8 cellular contexts compared by ENCODE assay signal in the genomic region with DNA sequence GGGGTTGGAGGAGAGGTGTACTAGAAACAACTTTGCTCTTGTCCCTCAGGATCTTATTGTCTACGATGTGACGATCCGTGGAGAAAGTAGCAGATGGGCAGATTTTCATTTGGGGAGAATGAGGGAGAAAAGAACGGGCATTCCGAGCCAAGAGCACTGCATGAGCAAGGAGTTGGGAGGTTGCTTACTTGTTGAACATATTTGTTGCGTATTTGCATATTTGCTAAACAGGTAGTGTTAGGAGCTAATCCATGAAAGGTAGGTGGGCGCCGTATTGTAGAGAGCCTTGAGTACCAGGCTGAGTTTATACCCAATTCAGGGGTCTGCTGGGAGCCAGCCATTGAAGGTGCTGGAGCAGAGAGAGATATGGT. TPM values are rescaled to one million over a fixed set of nuclear protein-coding genes. Genes with fewer than 3 reads are reported as not detected.
A peak's percentile ranks its signal among the peaks of the same experiment; 100 is the strongest.
DNase-seq lines count a peak whose midpoint lies in the region; ATAC-seq, FAIRE-seq and TF ChIP-seq lines count a peak whose summit lies in the region.

No MANE protein-coding gene starts in this region.

- H3K27me3 ChIP-seq in CD8-positive, alpha-beta T cell (ENCODE audit: insufficient read depth, low read length): no peaks in the 10 kb centered on the region
- H3K27me3 ChIP-seq in endothelial cell of umbilical vein (ENCODE audit: control insufficient read depth in 2 of 2, insufficient read depth in 2 of 2, low read length in 2 of 2): no peaks in the 10 kb centered on the region
- no peaks in the 10 kb centered on the region for H3K27me3 ChIP-seq in neutrophil

- peak overlapping the region; percentile 80 for H2AFZ ChIP-seq in OCI-LY7 (ENCODE audit: low read length)
- H2AFZ ChIP-seq in endothelial cell of umbilical vein (ENCODE audit: low read depth, low read length): peak overlapping the region; percentile 71

- peak overlapping the region; percentile 95 for H3K4me3 ChIP-seq in CD8-positive, alpha-beta T cell (ENCODE audit: low read depth, low read length)
- H3K4me3 ChIP-seq in OCI-LY7 (ENCODE audit: low read depth, low read length, poor library complexity, severe bottlenecking) (peak overlapping the region; percentile 87), endothelial cell of umbilical vein (replicated peaks in 1 of 3; ENCODE audit: insufficient read depth in 1 of 3, low read depth in 1 of 3, low read length in 3 of 3) (peak overlapping the region; percentile 74 to 95 (median 87)), neutrophil (ENCODE audit: low read depth in 1 of 2, low read length in 1 of 2) (peak overlapping the region; percentile 79)

- intact Hi-C loops in CD8-positive, alpha-beta T cell (cut with DNase I, micrococcal nuclease): loop anchor here (1.0 to 5.0 kb wide), 9 partner anchors 11 to 729 kb away; a partner anchor contains a TSS
- intact Hi-C loops in OCI-LY7 (cut with micrococcal nuclease; ENCODE audit: unreplicated experiment) (loop anchor here (1.0 to 5.0 kb wide), 4 partner anchors 11 to 187 kb away; a partner anchor contains a TSS), endothelial cell of umbilical vein (cut with micrococcal nuclease) (loop anchor here (1.0 kb wide), 3 partner anchors 12 to 29 kb away; a partner anchor contains a TSS)

- BruUV-seq in OCI-LY7 (replicated peaks; lab: Mats Ljungman, UMichigan): TSS peak; percentile 83
- TSS peak; percentile 51 for BruUV-seq in endothelial cell of umbilical vein (replicated peaks; lab: Mats Ljungman, UMichigan)

- ATAC-seq in CD8-positive, alpha-beta T cell: no peak

- no peak for DNase-seq in CD8-positive, alpha-beta T cell
- DNase-seq in OCI-LY7 (ENCODE audit: low spot score) (no peak), endothelial cell of umbilical vein (ENCODE audit: low read depth, low spot score) (no peak), D721Med (ENCODE audit: insufficient read length, low spot score) (no peak), DMS79 treated with DMSO at 0.1 percent for 48 hours (lab: John Stamatoyannopoulos, UW) (no peak), NCI-H446 (lab: John Stamatoyannopoulos, UW) (no peak)
- no peak for DNase-seq in central memory CD4-positive, alpha-beta T cell

- peak overlapping the region; percentile 56 for H3K9ac ChIP-seq in endothelial cell of umbilical vein (replicated peaks; ENCODE audit: extremely low read depth, insufficient read depth, low read length)

- H3K9me3 Mint-ChIP-seq in CD8-positive, alpha-beta T cell: no peaks in the 10 kb centered on the region

- peaks cover 17% of the 10 kb centered on the region for H3K4me1 ChIP-seq in CD8-positive, alpha-beta T cell (ENCODE audit: insufficient read depth, low read length)
- peaks cover 17% of the 10 kb centered on the region for H3K4me1 ChIP-seq in OCI-LY7 (ENCODE audit: insufficient read depth, low read length, poor library complexity, severe bottlenecking)
- H3K4me1 ChIP-seq in endothelial cell of umbilical vein (ENCODE audit: control insufficient read depth, extremely low read depth, insufficient read depth, low read length): peaks cover 9% of the 10 kb centered on the region
- H3K4me1 ChIP-seq in neutrophil (ENCODE audit: control insufficient read depth in 1 of 2, insufficient read depth in 1 of 2, low read depth in 1 of 2, low read length in 1 of 2): peaks cover 24% of the 10 kb centered on the region in 2 experiments

- H3K36me3 ChIP-seq in CD8-positive, alpha-beta T cell (ENCODE audit: insufficient read depth, low read length): peaks cover 37% of the 10 kb centered on the region
- H3K36me3 ChIP-seq in OCI-LY7 (ENCODE audit: insufficient read depth, low read length): peaks cover 77% of the 10 kb centered on the region
- peaks cover 24 to 35% of the 10 kb centered on the region in 2 experiments for H3K36me3 ChIP-seq in endothelial cell of umbilical vein (ENCODE audit: control insufficient read depth in 2 of 2, extremely low read depth in 1 of 2, insufficient read depth in 2 of 2, low read length in 2 of 2)
- peaks cover 47% of the 10 kb centered on the region for H3K36me3 ChIP-seq in neutrophil

- POLR2A ChIA-PET in CD8-positive, alpha-beta T cell (lab: Charles Lee): interaction anchor here (0.9 to 5.2 kb wide), 7 partner anchors 9 to 390 kb away, joined by 3 to 45 read pairs (median 3); a partner anchor contains a TSS
- POLR2A ChIA-PET in OCI-LY7 (lab: Charles Lee) (interaction anchor here (0.5 to 5.4 kb wide), 12 partner anchors 11 to 610 kb away, joined by 3 to 55 read pairs (median 4); a partner anchor contains a TSS), endothelial cell of umbilical vein (lab: Charles Lee) (interaction anchor here (0.7 to 1.3 kb wide), 4 partner anchors 12 to 727 kb away, joined by 3 to 5 read pairs (median 4); a partner anchor contains a TSS)

- no peak for TF ChIP-seq POLR2A in endothelial cell of umbilical vein (IDR thresholded peaks at IDR 0.05; ENCODE audit: low read depth, low read length)

- H3K4me2 ChIP-seq in OCI-LY7 (ENCODE audit: low read length) (peak overlapping the region; percentile 81), endothelial cell of umbilical vein (ENCODE audit: insufficient read depth, low read length) (peak overlapping the region; percentile 73)

- H3K27ac Mint-ChIP-seq in CD8-positive, alpha-beta T cell: peak overlapping the region; percentile 95

- no peaks in the 10 kb centered on the region for H3K27me3 Mint-ChIP-seq in CD8-positive, alpha-beta T cell (ENCODE audit: low read depth)

- H3K9me3 ChIP-seq in CD8-positive, alpha-beta T cell (ENCODE audit: low read length): no peaks in the 10 kb centered on the region
- H3K9me3 ChIP-seq in OCI-LY7 (ENCODE audit: low read length) (no peaks in the 10 kb centered on the region), endothelial cell of umbilical vein (replicated peaks; ENCODE audit: control insufficient read depth, insufficient read depth, low read length) (no peaks in the 10 kb centered on the region), neutrophil (no peaks in the 10 kb centered on the region)

- FAIRE-seq in endothelial cell of umbilical vein (lab: Jason Lieb, UNC): no peak
- no peak for FAIRE-seq in D721Med (lab: Jason Lieb, UNC)

- H3K9me2 ChIP-seq in OCI-LY7 (ENCODE audit: insufficient read depth, low read length): no peaks in the 10 kb centered on the region

- H4K20me1 ChIP-seq in OCI-LY7 (ENCODE audit: insufficient read depth, low read length) (peaks cover 5% of the 10 kb centered on the region; the same call in 1 of the 2 replicates), endothelial cell of umbilical vein (replicated peaks; ENCODE audit: control insufficient read depth, extremely low read depth, insufficient read depth, low read length) (no peaks in the 10 kb centered on the region)

- H3K4me3 Mint-ChIP-seq in CD8-positive, alpha-beta T cell: peak overlapping the region; percentile 97

- peak overlapping the region; percentile 66 for H3K27ac ChIP-seq in CD8-positive, alpha-beta T cell (ENCODE audit: low read depth, low read length)
- H3K27ac ChIP-seq in OCI-LY7 (ENCODE audit: low read depth, low read length, poor library complexity, severe bottlenecking): peak overlapping the region; percentile 14
- no peak overlapping the region for H3K27ac ChIP-seq in endothelial cell of umbilical vein (ENCODE audit: insufficient read depth, low read depth, low read length)
- peak overlapping the region; percentile 78 for H3K27ac ChIP-seq in neutrophil

- H3K36me3 Mint-ChIP-seq in CD8-positive, alpha-beta T cell: peaks cover 64% of the 10 kb centered on the region

- dilution Hi-C loops in endothelial cell of umbilical vein (cut with MboI; ENCODE audit: extremely low pct_ligation_motif_present, low sequenced_read_pairs): no loop called here

- H3K4me1 Mint-ChIP-seq in CD8-positive, alpha-beta T cell (ENCODE audit: low read depth): peaks cover 34% of the 10 kb centered on the region

- H3K79me2 ChIP-seq in OCI-LY7 (ENCODE audit: insufficient read depth, low read depth, low read length) (peaks cover 45% of the 10 kb centered on the region), endothelial cell of umbilical vein (ENCODE audit: control insufficient read depth, insufficient read depth, low read length) (peaks cover 34% of the 10 kb centered on the region)

- H3K9me1 ChIP-seq in endothelial cell of umbilical vein (replicated peaks; ENCODE audit: control insufficient read depth, extremely low read depth, insufficient read depth, low read length): no peaks in the 10 kb centered on the region

- no peak for TF ChIP-seq CTCF in CD8-positive, alpha-beta T cell (IDR thresholded peaks at IDR 0.05)
- TF ChIP-seq CTCF in OCI-LY7 (conservative IDR thresholded peaks at IDR 0.05; ENCODE audit: low read length) (no peak), endothelial cell of umbilical vein (IDR thresholded peaks at IDR 0.05; ENCODE audit: extremely low read depth in 1 of 2, insufficient read depth in 1 of 2, low read depth in 1 of 2, low read length in 2 of 2) (no peak), neutrophil (IDR thresholded peaks at IDR 0.05) (no peak), D721Med (IDR thresholded peaks at IDR 0.05; ENCODE audit: insufficient read depth, missing control alignments) (no peak)

- CTCF ChIA-PET in CD8-positive, alpha-beta T cell (lab: Charles Lee): interaction anchor here (0.7 to 4.0 kb wide), 5 partner anchors 10 to 232 kb away, joined by 3 to 20 read pairs (median 4); a partner anchor contains a TSS
- CTCF ChIA-PET in OCI-LY7 (lab: Charles Lee; ENCODE audit: unreplicated experiment) (interaction anchor here (0.6 to 2.1 kb wide), 9 partner anchors 9 to 580 kb away, joined by 3 to 16 read pairs (median 12); a partner anchor contains a TSS), endothelial cell of umbilical vein (lab: Charles Lee) (interaction anchor here (0.6 to 4.8 kb wide), 17 partner anchors 9 to 728 kb away, joined by 3 to 99 read pairs (median 5); a partner anchor contains a TSS)

RNA-seq across cellular contexts. Expression of a gene that starts 0.5 kb away (rescaled TPM):
- total RNA-seq in CD8-positive, alpha-beta T cell: 10 to 100 TPM; 13.1 to 17.4 TPM
- total RNA-seq in OCI-LY7 (2014; rRNA removed; shearing (Covaris generic)): 48.0 and 57.3 TPM in 2 replicates
- total RNA-seq in OCI-LY7 (2022) (54.9 and 60.8 TPM in 2 replicates), endothelial cell of umbilical vein (43.0 and 57.4 TPM in 2 replicates)
- polyA plus RNA-seq in endothelial cell of umbilical vein: 70.3 and 82.1 TPM in 2 replicates
- 56.4 and 64.2 TPM in 2 replicates for polyA plus RNA-seq in endothelial cell of umbilical vein (2011; cell fraction: cytosol; rRNA removed)
- polyA plus RNA-seq in endothelial cell of umbilical vein (2011; cell fraction: nucleus; rRNA removed): 182 and 228 TPM in 2 replicates
- polyA plus RNA-seq in endothelial cell of umbilical vein (2012): 55.9 and 58.7 TPM in 2 replicates
- 32.0 and 48.0 TPM in 2 replicates for polyA minus RNA-seq in endothelial cell of umbilical vein
- polyA minus RNA-seq in endothelial cell of umbilical vein (2011; cell fraction: cytosol; rRNA and poly(A)+ RNA removed): 18.0 TPM
- polyA minus RNA-seq in endothelial cell of umbilical vein (2011; cell fraction: nucleus; rRNA and poly(A)+ RNA removed): 19.5 and 25.9 TPM in 2 replicates

RNA-seq across cellular contexts. Expression of a gene that starts 0.6 kb away (rescaled TPM):
- 10 to 100 TPM; 41.6 to 42.6 TPM for total RNA-seq in CD8-positive, alpha-beta T cell
- total RNA-seq in OCI-LY7 (2014; rRNA removed; shearing (Covaris generic)): 29.9 and 37.6 TPM in 2 replicates
- 61.3 and 62.5 TPM in 2 replicates for total RNA-seq in OCI-LY7 (2022)
- 31.4 and 34.5 TPM in 2 replicates for total RNA-seq in endothelial cell of umbilical vein
- polyA plus RNA-seq in endothelial cell of umbilical vein: 14.5 and 16.0 TPM in 2 replicates
- polyA plus RNA-seq in endothelial cell of umbilical vein (2011; cell fraction: cytosol; rRNA removed): 9.3 and 11.0 TPM in 2 replicates
- polyA plus RNA-seq in endothelial cell of umbilical vein (2011; cell fraction: nucleus; rRNA removed): 33.9 and 39.9 TPM in 2 replicates
- polyA plus RNA-seq in endothelial cell of umbilical vein (2012): 18.5 and 19.0 TPM in 2 replicates
- polyA minus RNA-seq in endothelial cell of umbilical vein: 20.6 and 24.7 TPM in 2 replicates
- polyA minus RNA-seq in endothelial cell of umbilical vein (2011; cell fraction: cytosol; rRNA and poly(A)+ RNA removed): 15.7 TPM
- 28.6 and 35.4 TPM in 2 replicates for polyA minus RNA-seq in endothelial cell of umbilical vein (2011; cell fraction: nucleus; rRNA and poly(A)+ RNA removed)

RNA-seq across cellular contexts. Expression of a gene that starts 11.8 kb away (rescaled TPM):
- total RNA-seq in CD8-positive, alpha-beta T cell: 10 to 100 TPM; 26.0 to 29.3 TPM
- total RNA-seq in OCI-LY7 (2014; rRNA removed; shearing (Covaris generic)): 25.5 and 25.8 TPM in 2 replicates
- total RNA-seq in OCI-LY7 (2022): 24.0 and 25.7 TPM in 2 replicates
- 38.2 and 39.1 TPM in 2 replicates for total RNA-seq in endothelial cell of umbilical vein
- polyA plus RNA-seq in endothelial cell of umbilical vein: 54.7 and 61.1 TPM in 2 replicates
- polyA plus RNA-seq in endothelial cell of umbilical vein (2011; cell fraction: cytosol; rRNA removed): 67.3 and 69.1 TPM in 2 replicates
- 54.8 and 60.0 TPM in 2 replicates for polyA plus RNA-seq in endothelial cell of umbilical vein (2011; cell fraction: nucleus; rRNA removed)
- 33.9 and 41.6 TPM in 2 replicates for polyA plus RNA-seq in endothelial cell of umbilical vein (2012)
- polyA minus RNA-seq in endothelial cell of umbilical vein: 67.1 and 82.5 TPM in 2 replicates
- 15.6 TPM for polyA minus RNA-seq in endothelial cell of umbilical vein (2011; cell fraction: cytosol; rRNA and poly(A)+ RNA removed)
- 11.4 and 17.1 TPM in 2 replicates for polyA minus RNA-seq in endothelial cell of umbilical vein (2011; cell fraction: nucleus; rRNA and poly(A)+ RNA removed)

RNA-seq across cellular contexts. Expression of a gene that starts 11.9 kb away (rescaled TPM):
- total RNA-seq in CD8-positive, alpha-beta T cell: 1 to 10 TPM; 7.5 to 8.1 TPM
- 9.7 and 13.4 TPM in 2 replicates for total RNA-seq in OCI-LY7 (2014; rRNA removed; shearing (Covaris generic))
- 21.1 and 25.4 TPM in 2 replicates for total RNA-seq in OCI-LY7 (2022)
- total RNA-seq in endothelial cell of umbilical vein: 34.9 and 40.9 TPM in 2 replicates
- polyA plus RNA-seq in endothelial cell of umbilical vein: 65.2 and 67.4 TPM in 2 replicates
- polyA plus RNA-seq in endothelial cell of umbilical vein (2011; cell fraction: cytosol; rRNA removed): 12.7 and 17.1 TPM in 2 replicates
- 393 and 442 TPM in 2 replicates for polyA plus RNA-seq in endothelial cell of umbilical vein (2011; cell fraction: nucleus; rRNA removed)
- polyA plus RNA-seq in endothelial cell of umbilical vein (2012): 22.6 and 43.0 TPM in 2 replicates
- polyA minus RNA-seq in endothelial cell of umbilical vein: 68.0 and 72.7 TPM in 2 replicates
- polyA minus RNA-seq in endothelial cell of umbilical vein (2011; cell fraction: cytosol; rRNA and poly(A)+ RNA removed): 6.5 TPM
- 62.1 and 106 TPM in 2 replicates for polyA minus RNA-seq in endothelial cell of umbilical vein (2011; cell fraction: nucleus; rRNA and poly(A)+ RNA removed)

RNA-seq across cellular contexts. Expression of a gene that starts 50.7 kb away (rescaled TPM):
- 1 to 10 TPM; 6.9 to 8.1 TPM for total RNA-seq in CD8-positive, alpha-beta T cell
- 27.7 and 38.2 TPM in 2 replicates for total RNA-seq in OCI-LY7 (2014; rRNA removed; shearing (Covaris generic))
- total RNA-seq in OCI-LY7 (2022): 67.1 and 68.0 TPM in 2 replicates
- total RNA-seq in endothelial cell of umbilical vein: 41.0 and 45.0 TPM in 2 replicates
- 26.7 and 30.5 TPM in 2 replicates for polyA plus RNA-seq in endothelial cell of umbilical vein
- 19.0 and 20.9 TPM in 2 replicates for polyA plus RNA-seq in endothelial cell of umbilical vein (2011; cell fraction: cytosol; rRNA removed)
- 111 and 129 TPM in 2 replicates for polyA plus RNA-seq in endothelial cell of umbilical vein (2011; cell fraction: nucleus; rRNA removed)
- polyA plus RNA-seq in endothelial cell of umbilical vein (2012): 21.1 and 27.4 TPM in 2 replicates
- 50.6 and 67.4 TPM in 2 replicates for polyA minus RNA-seq in endothelial cell of umbilical vein
- 24.3 TPM for polyA minus RNA-seq in endothelial cell of umbilical vein (2011; cell fraction: cytosol; rRNA and poly(A)+ RNA removed)
- 48.7 and 78.5 TPM in 2 replicates for polyA minus RNA-seq in endothelial cell of umbilical vein (2011; cell fraction: nucleus; rRNA and poly(A)+ RNA removed)
